ENCODE assay signal across 8 cellular contexts in genomic region chr6:7589949-7590917, GRCh38. TPM values are rescaled to one million over a fixed set of nuclear protein-coding genes. Genes with fewer than 3 reads are reported as not detected.
A peak's percentile ranks its signal among the peaks of the same experiment; 100 is the strongest.
DNase-seq lines count a peak whose midpoint lies in the region; ATAC-seq and TF ChIP-seq lines count a peak whose summit lies in the region.

Gene SNRNP48 (plus strand): TSS chr6:7590198. CDS start chr6:7590258, 60 bp downstream.

- TF ChIP-seq CTCF in AG10803 (conservative IDR thresholded peaks at IDR 0.05; ENCODE audit: low read length) (no peak), kidney epithelial cell (IDR thresholded peaks at IDR 0.05; ENCODE audit: insufficient read depth, low read length, poor library complexity, severe bottlenecking) (no peak)

- no peaks in the 10 kb centered on the region for H3K27me3 ChIP-seq in kidney epithelial cell (ENCODE audit: control insufficient read depth, insufficient read depth, low read length)

- H3K4me3 ChIP-seq in AG10803 (ENCODE audit: low read length): peak within 1 kb of the TSS; percentile 75
- H3K4me3 ChIP-seq in kidney epithelial cell (ENCODE audit: low read depth, low read length): peak within 1 kb of the TSS; percentile 97

- ATAC-seq in GM19043 (IDR thresholded peaks at IDR 0.05; ENCODE audit: low read depth, unreplicated experiment) (peak; percentile 98), HG03378 (IDR thresholded peaks at IDR 0.05; ENCODE audit: unreplicated experiment) (peak; percentile 98)

- no peaks in the 10 kb centered on the region for H3K36me3 ChIP-seq in kidney epithelial cell (ENCODE audit: control insufficient read depth, insufficient read depth, low read length)

- DNase-seq in AG10803 (ENCODE audit: low read depth) (peak; percentile 90), NCI-H460 (ENCODE audit: extremely low read depth, low read depth) (peak; percentile 79), cerebellum (ENCODE audit: low spot score) (peak; percentile 93), kidney epithelial cell (ENCODE audit: low read depth) (peak; percentile 67)
- DNase-seq in activated CD4-positive, CD25-positive, alpha-beta regulatory T cell treated with anti-CD3 and anti-CD28 coated beads, Interleukin-2, amount 50 U/mL, for 72 hours: peak; percentile 93
- peak; percentile 77 to 89 for DNase-seq in stimulated activated CD4-positive, alpha-beta T cell treated with anti-CD3 and anti-CD28 coated beads, Interleukin-15, amount 100 ng/mL, for 48 hours (ENCODE audit: low read depth in 2 of 2)

RNA-seq across cellular contexts. Expression of gene SNRNP48, which starts in this region (rescaled TPM):
- total RNA-seq in NCI-H460 (2014; rRNA removed; shearing (Covaris generic)): 13.2 and 14.4 TPM in 2 replicates
- polyA plus RNA-seq in NCI-H460 (2014; cell fraction: nucleus; rRNA removed): 13.6 and 19.3 TPM in 2 replicates
- total RNA-seq in cerebellum (21.5 TPM), kidney epithelial cell (6.4 and 8.9 TPM in 2 replicates)

Comparison
In these comparisons a context has a peak if more than half of its experiments do, and no peak if none do; other contexts are left out.
1. Peak in every context shown above with its lines: DNase-seq, ATAC-seq and H3K4me3 ChIP-seq.